ENCODE assay signal across 1 cellular context in the genomic region with DNA sequence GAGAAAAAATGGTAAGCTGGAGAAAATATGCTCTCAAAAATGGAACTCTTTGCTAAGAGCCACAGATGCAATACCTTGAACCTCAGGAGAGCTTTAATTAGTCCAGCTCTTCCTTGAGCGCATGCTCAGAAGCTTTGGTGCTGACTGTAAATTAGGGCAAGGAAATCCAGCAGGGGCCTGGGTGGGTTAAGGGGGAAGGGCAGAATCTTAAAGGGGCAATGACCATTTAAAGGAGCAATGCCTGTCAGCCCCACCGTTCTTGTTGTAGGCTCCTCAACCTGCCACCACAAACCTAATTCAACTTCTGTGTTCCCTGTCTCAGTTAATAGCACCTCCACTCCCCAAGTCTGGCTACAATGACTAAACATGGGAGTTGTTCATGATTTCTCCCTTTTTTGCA.
A peak's percentile ranks its signal among the peaks of the same experiment; 100 is the strongest.
TF ChIP-seq lines count a peak whose summit lies in the region.

No MANE protein-coding gene starts in this region.

TF ChIP-seq in HEK293, 187 proteins besides CTCF, POLR2A, EP300 and RAD21 (continued from another document):
- TF ChIP-seq ZNF558 (tag by site-specific recombination; IDR thresholded peaks at IDR 0.05): no peak
- TF ChIP-seq ZNF274 (IDR thresholded peaks at IDR 0.05; ENCODE audit: low read length): no peak
- TF ChIP-seq ZNF274 (tag by site-specific recombination; IDR thresholded peaks at IDR 0.05; ENCODE audit: borderline replicate concordance): no peak
- TF ChIP-seq, protein P1, sequence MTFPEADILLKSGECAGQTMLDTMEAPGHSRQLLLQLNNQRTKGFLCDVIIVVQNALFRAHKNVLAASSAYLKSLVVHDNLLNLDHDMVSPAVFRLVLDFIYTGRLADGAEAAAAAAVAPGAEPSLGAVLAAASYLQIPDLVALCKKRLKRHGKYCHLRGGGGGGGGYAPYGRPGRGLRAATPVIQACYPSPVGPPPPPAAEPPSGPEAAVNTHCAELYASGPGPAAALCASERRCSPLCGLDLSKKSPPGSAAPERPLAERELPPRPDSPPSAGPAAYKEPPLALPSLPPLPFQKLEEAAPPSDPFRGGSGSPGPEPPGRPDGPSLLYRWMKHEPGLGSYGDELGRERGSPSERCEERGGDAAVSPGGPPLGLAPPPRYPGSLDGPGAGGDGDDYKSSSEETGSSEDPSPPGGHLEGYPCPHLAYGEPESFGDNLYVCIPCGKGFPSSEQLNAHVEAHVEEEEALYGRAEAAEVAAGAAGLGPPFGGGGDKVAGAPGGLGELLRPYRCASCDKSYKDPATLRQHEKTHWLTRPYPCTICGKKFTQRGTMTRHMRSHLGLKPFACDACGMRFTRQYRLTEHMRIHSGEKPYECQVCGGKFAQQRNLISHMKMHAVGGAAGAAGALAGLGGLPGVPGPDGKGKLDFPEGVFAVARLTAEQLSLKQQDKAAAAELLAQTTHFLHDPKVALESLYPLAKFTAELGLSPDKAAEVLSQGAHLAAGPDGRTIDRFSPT (tag by site-specific recombination; IDR thresholded peaks at IDR 0.05): no peak
- no peak for TF ChIP-seq ZBTB20 (tag by site-specific recombination; IDR thresholded peaks at IDR 0.05)
- peak; percentile 77 for TF ChIP-seq ZXDB (tag by site-specific recombination; IDR thresholded peaks at IDR 0.05)
- TF ChIP-seq ZSCAN30 (tag by site-specific recombination; IDR thresholded peaks at IDR 0.05): no peak
- TF ChIP-seq ZFHX2 (tag by site-specific recombination; conservative IDR thresholded peaks at IDR 0.05): no peak
- no peak for TF ChIP-seq ZNF792 (tag by site-specific recombination; IDR thresholded peaks at IDR 0.05)
- TF ChIP-seq ZNF175 (tag by site-specific recombination; IDR thresholded peaks at IDR 0.05): no peak
- TF ChIP-seq ZNF211 (tag by site-specific recombination; IDR thresholded peaks at IDR 0.05; ENCODE audit: low read depth): no peak
- TF ChIP-seq ZNF324 (tag by site-specific recombination; IDR thresholded peaks at IDR 0.05): no peak
